In genomic region chr12:90859591-90859990, GRCh38 we compare ENCODE assay signal across 1 cellular context.
TF ChIP-seq lines count a peak whose summit lies in the region.

No MANE protein-coding gene starts in this region.

TF ChIP-seq in HepG2, 621 proteins besides CTCF, POLR2A, EP300 and RAD21 (continued from another document):
- TF ChIP-seq, protein P1, sequence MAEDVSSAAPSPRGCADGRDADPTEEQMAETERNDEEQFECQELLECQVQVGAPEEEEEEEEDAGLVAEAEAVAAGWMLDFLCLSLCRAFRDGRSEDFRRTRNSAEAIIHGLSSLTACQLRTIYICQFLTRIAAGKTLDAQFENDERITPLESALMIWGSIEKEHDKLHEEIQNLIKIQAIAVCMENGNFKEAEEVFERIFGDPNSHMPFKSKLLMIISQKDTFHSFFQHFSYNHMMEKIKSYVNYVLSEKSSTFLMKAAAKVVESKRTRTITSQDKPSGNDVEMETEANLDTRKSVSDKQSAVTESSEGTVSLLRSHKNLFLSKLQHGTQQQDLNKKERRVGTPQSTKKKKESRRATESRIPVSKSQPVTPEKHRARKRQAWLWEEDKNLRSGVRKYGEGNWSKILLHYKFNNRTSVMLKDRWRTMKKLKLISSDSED (CRISPR knock-in tag; IDR thresholded peaks at IDR 0.05): no peak
- no peak for TF ChIP-seq SP140L (CRISPR knock-in tag; IDR thresholded peaks at IDR 0.05; ENCODE audit: borderline replicate concordance)
- TF ChIP-seq NFIC (IDR thresholded peaks at IDR 0.05; ENCODE audit: low read length): peak; percentile 82; the same call in 1 of the 2 replicates
- TF ChIP-seq GTF3A (CRISPR knock-in tag; conservative IDR thresholded peaks at IDR 0.05): no peak
- 0 out of 2 replicates have a peak, but pooled peaks have one; percentile 12 for TF ChIP-seq ARID3A (IDR thresholded peaks at IDR 0.05; ENCODE audit: low read depth, low read length)
- no peak for TF ChIP-seq ZNF891 (CRISPR knock-in tag; IDR thresholded peaks at IDR 0.05)
- no peak for TF ChIP-seq ZNF501 (CRISPR knock-in tag; IDR thresholded peaks at IDR 0.05)
- peak; percentile 51 for TF ChIP-seq HNF4A (CRISPR knock-in tag; IDR thresholded peaks at IDR 0.05)
- TF ChIP-seq, protein P2, sequence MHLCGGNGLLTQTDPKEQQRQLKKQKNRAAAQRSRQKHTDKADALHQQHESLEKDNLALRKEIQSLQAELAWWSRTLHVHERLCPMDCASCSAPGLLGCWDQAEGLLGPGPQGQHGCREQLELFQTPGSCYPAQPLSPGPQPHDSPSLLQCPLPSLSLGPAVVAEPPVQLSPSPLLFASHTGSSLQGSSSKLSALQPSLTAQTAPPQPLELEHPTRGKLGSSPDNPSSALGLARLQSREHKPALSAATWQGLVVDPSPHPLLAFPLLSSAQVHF (CRISPR knock-in tag; IDR thresholded peaks at IDR 0.05): no peak
- TF ChIP-seq ZBTB42 (CRISPR knock-in tag; IDR thresholded peaks at IDR 0.05): no peak
- peak; percentile 93; the same call in 1 of the 2 replicates for TF ChIP-seq ZBTB20 (CRISPR knock-in tag; IDR thresholded peaks at IDR 0.05; ENCODE audit: borderline replicate concordance, low read depth)
- no peak for TF ChIP-seq ZXDC (CRISPR knock-in tag; IDR thresholded peaks at IDR 0.05)
